ENCODE assay signal across 8 cellular contexts in genomic region chr22:19984201-19984753, GRCh38. TPM values are rescaled to one million over a fixed set of nuclear protein-coding genes. Genes with fewer than 3 reads are reported as not detected.
DNase-seq lines count a peak whose midpoint lies in the region; ATAC-seq and TF ChIP-seq lines count a peak whose summit lies in the region.

No MANE protein-coding gene starts in this region.

- no peak for TF ChIP-seq EP300 in tibial nerve (IDR thresholded peaks at IDR 0.05)

- no peak for TF ChIP-seq CTCF in activated CD8-positive, alpha-beta T cell treated with anti-CD3 and anti-CD28 coated beads for 36 hours (IDR thresholded peaks at IDR 0.05)
- no peak for TF ChIP-seq CTCF in tibial nerve (IDR thresholded peaks at IDR 0.05)

- CTCF ChIA-PET in activated CD8-positive, alpha-beta T cell treated with anti-CD3 and anti-CD28 coated beads for 36 hours (lab: Charles Lee), result interaction anchor here (1.0 kb wide), 1 partner anchor 29 kb away, joined by 3 read pairs; no protein-coding TSS in a partner anchor
- CTCF ChIA-PET in activated CD8-positive, alpha-beta T cell treated with anti-CD3 and anti-CD28 coated beads, Interleukin-2, amount 10 ng/mL, durations not matched to agents 7 days and 5 days (lab: Charles Lee), result interaction anchor here (2.0 kb wide), 1 partner anchor 145 kb away, joined by 7 read pairs; no protein-coding TSS in a partner anchor

- peaks cover 2% of the 10 kb centered on the region for H3K4me1 Mint-ChIP-seq in activated CD8-positive, alpha-beta T cell treated with anti-CD3 and anti-CD28 coated beads for 36 hours (ENCODE audit: low read depth)
- peaks cover 3% of the 10 kb centered on the region for H3K4me1 Mint-ChIP-seq in activated CD8-positive, alpha-beta T cell treated with anti-CD3 and anti-CD28 coated beads, Interleukin-2, amount 10 ng/mL, durations not matched to agents 7 days and 5 days (ENCODE audit: low read depth)

- H3K27ac Mint-ChIP-seq in activated CD8-positive, alpha-beta T cell treated with anti-CD3 and anti-CD28 coated beads for 36 hours, result no peak overlapping the region
- no peak overlapping the region for H3K27ac Mint-ChIP-seq in activated CD8-positive, alpha-beta T cell treated with anti-CD3 and anti-CD28 coated beads, Interleukin-2, amount 10 ng/mL, durations not matched to agents 7 days and 5 days

- H3K9me3 Mint-ChIP-seq in activated CD8-positive, alpha-beta T cell treated with anti-CD3 and anti-CD28 coated beads for 36 hours, result no peaks in the 10 kb centered on the region
- no peaks in the 10 kb centered on the region for H3K9me3 Mint-ChIP-seq in activated CD8-positive, alpha-beta T cell treated with anti-CD3 and anti-CD28 coated beads, Interleukin-2, amount 10 ng/mL, durations not matched to agents 7 days and 5 days (ENCODE audit: insufficient read depth)

- peaks cover 0 to 66% (median 18%) of the 10 kb centered on the region in 4 donors for H3K4me1 ChIP-seq in tibial nerve

- H3K36me3 ChIP-seq in tibial nerve, result peaks cover 0 to 32% (median 0%) of the 10 kb centered on the region in 3 donors

- no peaks in the 10 kb centered on the region for H3K36me3 Mint-ChIP-seq in activated CD8-positive, alpha-beta T cell treated with anti-CD3 and anti-CD28 coated beads for 36 hours (ENCODE audit: low read depth)
- no peaks in the 10 kb centered on the region for H3K36me3 Mint-ChIP-seq in activated CD8-positive, alpha-beta T cell treated with anti-CD3 and anti-CD28 coated beads, Interleukin-2, amount 10 ng/mL, durations not matched to agents 7 days and 5 days (ENCODE audit: low read depth)

- 58 to 66% methylated on average over 8 to 16 of the region's 19 CpGs for WGBS in tibial nerve, 2 donors

- no peaks in the 10 kb centered on the region for H3K27me3 ChIP-seq in tibial nerve

- POLR2A ChIA-PET in activated CD8-positive, alpha-beta T cell treated with anti-CD3 and anti-CD28 coated beads for 36 hours (lab: Charles Lee), result interaction anchor here (1.0 to 2.4 kb wide), 2 partner anchors 13 to 31 kb away, joined by 4 to 5 read pairs; no protein-coding TSS in a partner anchor
- POLR2A ChIA-PET in activated CD8-positive, alpha-beta T cell treated with anti-CD3 and anti-CD28 coated beads, Interleukin-2, amount 10 ng/mL, durations not matched to agents 7 days and 5 days (lab: Charles Lee), result interaction anchor here (0.7 to 1.3 kb wide), 3 partner anchors 10 to 395 kb away, joined by 3 read pairs; no protein-coding TSS in a partner anchor

- H3K27me3 Mint-ChIP-seq in activated CD8-positive, alpha-beta T cell treated with anti-CD3 and anti-CD28 coated beads for 36 hours, result no peaks in the 10 kb centered on the region
- H3K27me3 Mint-ChIP-seq in activated CD8-positive, alpha-beta T cell treated with anti-CD3 and anti-CD28 coated beads, Interleukin-2, amount 10 ng/mL, durations not matched to agents 7 days and 5 days (ENCODE audit: low read depth), result no peaks in the 10 kb centered on the region

- no peaks in the 10 kb centered on the region for H3K9me3 ChIP-seq in tibial nerve

- intact Hi-C loops in activated CD8-positive, alpha-beta T cell treated with anti-CD3 and anti-CD28 coated beads for 36 hours (cut with micrococcal nuclease), result no loop called here
- intact Hi-C loops in cardiac septum (cut with DNase I), result no loop called here

- no peak for TF ChIP-seq POLR2A in tibial nerve (IDR thresholded peaks at IDR 0.05)

- ATAC-seq in activated CD8-positive, alpha-beta T cell treated with anti-CD3 and anti-CD28 coated beads for 36 hours, result peak; percentile 45
- ATAC-seq in activated CD8-positive, alpha-beta T cell treated with anti-CD3 and anti-CD28 coated beads, Interleukin-2, amount 10 ng/mL, durations not matched to agents 7 days and 5 days, result no peak
- ATAC-seq in HG03565 (IDR thresholded peaks at IDR 0.05; ENCODE audit: unreplicated experiment) (no peak), HG02852 (IDR thresholded peaks at IDR 0.05; ENCODE audit: unreplicated experiment) (no peak)

- no peak overlapping the region for H3K4me3 ChIP-seq in tibial nerve

- DNase-seq in activated CD8-positive, alpha-beta T cell treated with anti-CD3 and anti-CD28 coated beads for 36 hours, result peak; percentile 53
- DNase-seq in activated CD8-positive, alpha-beta T cell treated with anti-CD3 and anti-CD28 coated beads, Interleukin-2, amount 10 ng/mL, durations not matched to agents 7 days and 5 days, result no peak
- DNase-seq in T1000 (lab: John Stamatoyannopoulos, UW) (peak; percentile 67), cardiac septum (ENCODE audit: low spot score) (peak; percentile 86), tibial nerve (ENCODE audit: low spot score in 2 of 2) (no peak), medulla oblongata (ENCODE audit: extremely low spot score) (no peak)

- H3K27ac ChIP-seq in tibial nerve, result peak overlapping the region; percentile 9 to 93 (median 48)

- no peak overlapping the region for H3K4me3 Mint-ChIP-seq in activated CD8-positive, alpha-beta T cell treated with anti-CD3 and anti-CD28 coated beads for 36 hours
- no peak overlapping the region for H3K4me3 Mint-ChIP-seq in activated CD8-positive, alpha-beta T cell treated with anti-CD3 and anti-CD28 coated beads, Interleukin-2, amount 10 ng/mL, durations not matched to agents 7 days and 5 days

RNA-seq across cellular contexts. Expression of gene ARVCF, which starts 32.3 kb away (rescaled TPM):
- total RNA-seq in activated CD8-positive, alpha-beta T cell treated with anti-CD3 and anti-CD28 coated beads for 36 hours, result 1 to 10 TPM; 1.2 to 1.9 TPM
- total RNA-seq in activated CD8-positive, alpha-beta T cell treated with anti-CD3 and anti-CD28 coated beads, Interleukin-2, amount 10 ng/mL, durations not matched to agents 7 days and 5 days, result 1 to 10 TPM in 1 of 2 experiments, under 1 TPM in 1; 0.86 to 1.4 TPM
- total RNA-seq in cardiac septum (46.8 TPM), tibial nerve (10 to 100 TPM; 47.5 to 98.3 (median 80.6) TPM)

RNA-seq across cellular contexts. Expression of gene TANGO2, which starts 36.6 kb away (rescaled TPM):
- total RNA-seq in activated CD8-positive, alpha-beta T cell treated with anti-CD3 and anti-CD28 coated beads for 36 hours, result 10 to 100 TPM; 15.7 to 18.3 TPM
- 10 to 100 TPM; 39.1 to 43.3 TPM for total RNA-seq in activated CD8-positive, alpha-beta T cell treated with anti-CD3 and anti-CD28 coated beads, Interleukin-2, amount 10 ng/mL, durations not matched to agents 7 days and 5 days
- total RNA-seq in cardiac septum, result 84.5 TPM
- total RNA-seq in tibial nerve, result 10 to 100 TPM; 31.7 to 56.7 (median 39.0) TPM

RNA-seq across cellular contexts. Expression of gene TXNRD2, which starts 42.7 kb away (rescaled TPM):
- 10 to 100 TPM; 18.0 to 18.5 TPM for total RNA-seq in activated CD8-positive, alpha-beta T cell treated with anti-CD3 and anti-CD28 coated beads for 36 hours
- total RNA-seq in activated CD8-positive, alpha-beta T cell treated with anti-CD3 and anti-CD28 coated beads, Interleukin-2, amount 10 ng/mL, durations not matched to agents 7 days and 5 days, result 10 to 100 TPM; 16.1 to 19.3 TPM
- total RNA-seq in cardiac septum, result 33.3 TPM
- 10 to 100 TPM; 34.8 to 40.6 (median 37.8) TPM for total RNA-seq in tibial nerve

RNA-seq across cellular contexts. Expression of gene COMT, which starts 42.7 kb away (rescaled TPM):
- 10 to 100 TPM; 70.7 to 74.5 TPM for total RNA-seq in activated CD8-positive, alpha-beta T cell treated with anti-CD3 and anti-CD28 coated beads for 36 hours
- total RNA-seq in activated CD8-positive, alpha-beta T cell treated with anti-CD3 and anti-CD28 coated beads, Interleukin-2, amount 10 ng/mL, durations not matched to agents 7 days and 5 days, result 10 to 100 TPM; 92.8 to 97.1 TPM
- 97.1 TPM for total RNA-seq in cardiac septum
- 100 to 1,000 TPM; 212 to 306 (median 240) TPM for total RNA-seq in tibial nerve

Comparison
In these comparisons a context has a peak if more than half of its experiments do, and no peak if none do; other contexts are left out.
1. DNase-seq: peak in activated CD8-positive, alpha-beta T cell treated with anti-CD3 and anti-CD28 coated beads for 36 hours (single experiment), T1000 (single experiment) and cardiac septum (single experiment); none in activated CD8-positive, alpha-beta T cell treated with anti-CD3 and anti-CD28 coated beads, Interleukin-2, amount 10 ng/mL, durations not matched to agents 7 days and 5 days (single experiment), tibial nerve (0 of 2) and medulla oblongata (single experiment).
2. RNA of gene ARVCF, which starts 32.3 kb away (total RNA-seq): 47.5 to 98.3 TPM in tibial nerve and 46.8 TPM in cardiac septum (single experiment); 1.2 to 1.9 TPM in activated CD8-positive, alpha-beta T cell treated with anti-CD3 and anti-CD28 coated beads for 36 hours and 0.86 to 1.4 TPM in activated CD8-positive, alpha-beta T cell treated with anti-CD3 and anti-CD28 coated beads, Interleukin-2, amount 10 ng/mL, durations not matched to agents 7 days and 5 days; every median in the first group is over 10 times any median in the second.